ENCODE assay signal across 8 cellular contexts in genomic region chr6:53793318-53793975, GRCh38. TPM values are rescaled to one million over a fixed set of nuclear protein-coding genes. Genes with fewer than 3 reads are reported as not detected.
DNase-seq lines count a peak whose midpoint lies in the region; ATAC-seq and TF ChIP-seq lines count a peak whose summit lies in the region.

No MANE protein-coding gene starts in this region.

- peak; percentile 37 for DNase-seq in AG20443 (ENCODE audit: low spot score)
- peak; percentile 65 for DNase-seq in Karpas-422
- DNase-seq in RWPE2 (ENCODE audit: low spot score) = peak; percentile 56
- peak; percentile 33 for DNase-seq in astrocyte of the cerebellum (ENCODE audit: low read depth)
- DNase-seq in hepatocyte (ENCODE audit: low spot score) = peak; percentile 90
- DNase-seq in renal cortical epithelial cell (ENCODE audit: low read depth) = peak; percentile 72

- in situ Hi-C loops in astrocyte of the cerebellum (cut with HindIII; ENCODE audit: low sequenced_read_pairs) = no loop called here

- peak overlapping the region; percentile 64 for H3K9ac ChIP-seq in Karpas-422 (ENCODE audit: low read length)

- H2AFZ ChIP-seq in Karpas-422 (ENCODE audit: low read length) (peak overlapping the region; percentile 85), hepatocyte (peak overlapping the region; percentile 82)

- no peak overlapping the region for H3K27ac ChIP-seq in Karpas-422 (ENCODE audit: low read length)
- H3K27ac ChIP-seq in RWPE2 (ENCODE audit: poor library complexity, severe bottlenecking) = peak overlapping the region; percentile 69
- H3K27ac ChIP-seq in hepatocyte = peak overlapping the region; percentile 95

- no peak for TF ChIP-seq CTCF in RWPE2 (IDR thresholded peaks at IDR 0.05; ENCODE audit: poor library complexity, severe bottlenecking)
- TF ChIP-seq CTCF in astrocyte of the cerebellum (IDR thresholded peaks at IDR 0.05; ENCODE audit: low read depth, low read length, missing control alignments) = no peak
- TF ChIP-seq CTCF in hepatocyte (IDR thresholded peaks at IDR 0.05; ENCODE audit: poor library complexity) = no peak

- no peaks in the 10 kb centered on the region for H3K27me3 ChIP-seq in Karpas-422 (ENCODE audit: low read length)
- no peaks in the 10 kb centered on the region for H3K27me3 ChIP-seq in RWPE2 (ENCODE audit: insufficient read depth, poor library complexity, severe bottlenecking)
- no peaks in the 10 kb centered on the region for H3K27me3 ChIP-seq in hepatocyte

- H3K9me3 ChIP-seq in Karpas-422 (ENCODE audit: low read length) = no peaks in the 10 kb centered on the region
- no peaks in the 10 kb centered on the region for H3K9me3 ChIP-seq in RWPE2 (ENCODE audit: severe bottlenecking)
- peaks cover 8% of the 10 kb centered on the region for H3K9me3 ChIP-seq in hepatocyte (ENCODE audit: low read depth)

- no peaks in the 10 kb centered on the region for H3K36me3 ChIP-seq in Karpas-422 (ENCODE audit: insufficient read depth, low read length)
- H3K36me3 ChIP-seq in RWPE2 (ENCODE audit: low read depth) = no peaks in the 10 kb centered on the region
- H3K36me3 ChIP-seq in hepatocyte (replicated peaks; ENCODE audit: insufficient read depth, low read depth) = no peaks in the 10 kb centered on the region

- H3K9me2 ChIP-seq in Karpas-422 (replicated peaks; ENCODE audit: insufficient read depth, low read length) = no peaks in the 10 kb centered on the region
- H3K9me2 ChIP-seq in hepatocyte (replicated peaks; ENCODE audit: insufficient read depth) = no peaks in the 10 kb centered on the region

- H3K4me2 ChIP-seq in Karpas-422 (ENCODE audit: low read depth, low read length, poor library complexity, severe bottlenecking) = peak overlapping the region; percentile 90
- H3K4me2 ChIP-seq in hepatocyte = peak overlapping the region; percentile 90

- H3K4me1 ChIP-seq in Karpas-422 (ENCODE audit: low read length) (peaks cover 22% of the 10 kb centered on the region), RWPE2 (ENCODE audit: insufficient read depth, poor library complexity, severe bottlenecking) (peaks cover 15% of the 10 kb centered on the region), hepatocyte (ENCODE audit: insufficient read depth) (peaks cover 15% of the 10 kb centered on the region)

- WGBS in hepatocyte (ENCODE audit: low lambda C conversion rate, missing lambda C conversion rate) = under 1% methylated on average over 16 of the region's 16 CpGs

- H3K4me3 ChIP-seq in Karpas-422 (ENCODE audit: low read length) (peak overlapping the region; percentile 71), RWPE2 (ENCODE audit: severe bottlenecking) (peak overlapping the region; percentile 51), astrocyte of the cerebellum (ENCODE audit: low read depth, low read length) (peak overlapping the region; percentile 78), hepatocyte (peak overlapping the region; percentile 84)

- TF ChIP-seq POLR2A in GM18505 (IDR thresholded peaks at IDR 0.05; ENCODE audit: borderline replicate concordance, extremely low read depth, insufficient read depth, insufficient read length) = no peak

- H3K79me2 ChIP-seq in Karpas-422 (ENCODE audit: low read length) (no peaks in the 10 kb centered on the region), hepatocyte (peaks cover 64% of the 10 kb centered on the region)

- peak; percentile 32 for ATAC-seq in GM19043 (IDR thresholded peaks at IDR 0.05; ENCODE audit: low read depth, unreplicated experiment)
- ATAC-seq in RWPE2 (ENCODE audit: low read depth) = peak; percentile 37
- no peak for ATAC-seq in GM18505 (IDR thresholded peaks at IDR 0.05; ENCODE audit: unreplicated experiment)

- H4K20me1 ChIP-seq in Karpas-422 (ENCODE audit: insufficient read depth, low read depth, low read length) (no peaks in the 10 kb centered on the region), hepatocyte (ENCODE audit: insufficient read depth, poor library complexity, severe bottlenecking) (peaks cover 21% of the 10 kb centered on the region)

RNA-seq across cellular contexts. Expression of gene LRRC1, which starts 1.4 kb away (rescaled TPM):
- total RNA-seq in Karpas-422 (2014; rRNA removed; shearing (Covaris generic); ENCODE audit: low replicate concordance) = 0.15 and 1.4 TPM in 2 replicates
- total RNA-seq in hepatocyte (45.7 and 54.3 TPM in 2 replicates), renal cortical epithelial cell (15.1 and 17.0 TPM in 2 replicates)
- 61.4 and 70.6 TPM in 2 replicates for polyA plus RNA-seq in hepatocyte

Comparison
In these comparisons a context has a peak if more than half of its experiments do, and no peak if none do; other contexts are left out.
1. DNase-seq: peak in every context shown above with its lines; median percentile 90 in hepatocyte; 72 in renal cortical epithelial cell; 65 in Karpas-422; 56 in RWPE2; 37 in AG20443; 33 in astrocyte of the cerebellum.